8 cellular contexts compared by ENCODE assay signal in genomic region chr17:81394377-81394747, GRCh38. TPM values are rescaled to one million over a fixed set of nuclear protein-coding genes. Genes with fewer than 3 reads are reported as not detected.
A peak's percentile ranks its signal among the peaks of the same experiment; 100 is the strongest.
DNase-seq lines count a peak whose midpoint lies in the region; ATAC-seq and TF ChIP-seq lines count a peak whose summit lies in the region.

No MANE protein-coding gene starts in this region.

- WGBS in right cardiac atrium: 16% methylated on average over 5 of the region's 5 CpGs
- 9 to 12% (median 10%) methylated on average over 5 of the region's 5 CpGs for WGBS in spleen, 5 donors

- peak overlapping the region; percentile 68 for H3K27ac ChIP-seq in HL-60 (replicated peaks)
- peak overlapping the region; percentile 57 for H3K27ac ChIP-seq in WERI-Rb-1
- H3K27ac ChIP-seq in right cardiac atrium (ENCODE audit: low read length): no peak overlapping the region
- peak overlapping the region in 4 of 8 donors; percentile 90 to 95 (median 92) for H3K27ac ChIP-seq in spleen

- DNase-seq in HL-60 (ENCODE audit: low read depth in 1 of 2, low spot score in 1 of 2) (peak in 1 of 2 experiments; percentile 54), WERI-Rb-1 (no peak), right cardiac atrium (no peak), spleen (no peak)
- DNase-seq in stimulated activated CD4-positive, alpha-beta T cell treated with anti-CD3 and anti-CD28 coated beads, Interleukin-15, amount 100 ng/mL, for 24 hours: no peak
- DNase-seq in stimulated activated CD4-positive, alpha-beta T cell treated with anti-CD3 and anti-CD28 coated beads, Interleukin-12 subunit alpha, Interleukin-12 subunit beta, amount 100 ng/mL, for 4 hours: no peak

- no peak for TF ChIP-seq CTCF in HL-60 (IDR thresholded peaks at IDR 0.05; ENCODE audit: insufficient read depth, low read length)
- no peak for TF ChIP-seq CTCF in WERI-Rb-1 (IDR thresholded peaks at IDR 0.05; ENCODE audit: low read depth, low read length)
- no peak for TF ChIP-seq CTCF in spleen (IDR thresholded peaks at IDR 0.05 in 8 of 11, conservative IDR thresholded peaks at IDR 0.05 in 3 of 11)

- intact Hi-C loops in right cardiac atrium (cut with DNase I) (loop anchor here in 2 of 4 donors (5.0 kb wide), 2 partner anchors 92 to 102 kb away; no protein-coding TSS in a partner anchor), spleen (cut with DNase I; ENCODE audit: low total_unique reads) (no loop called here)

- ATAC-seq in right cardiac atrium (no peak), HG02759 (IDR thresholded peaks at IDR 0.05; ENCODE audit: unreplicated experiment) (no peak), GM21360 (IDR thresholded peaks at IDR 0.05; ENCODE audit: unreplicated experiment) (no peak)

- no peak for TF ChIP-seq POLR2A in spleen (IDR thresholded peaks at IDR 0.05)

- H3K9me3 ChIP-seq in WERI-Rb-1 (ENCODE audit: severe bottlenecking) (no peaks in the 10 kb centered on the region), right cardiac atrium (ENCODE audit: control insufficient read depth, low read length) (no peaks in the 10 kb centered on the region), spleen (no peaks in the 10 kb centered on the region)

- H3K4me3 ChIP-seq in HL-60 (replicated peaks; ENCODE audit: insufficient read depth, low read length): peak overlapping the region; percentile 26
- peak overlapping the region; percentile 80 for H3K4me3 ChIP-seq in WERI-Rb-1 (ENCODE audit: low read depth, low read length)
- H3K4me3 ChIP-seq in right cardiac atrium (ENCODE audit: low read length): peak overlapping the region; percentile 0
- H3K4me3 ChIP-seq in spleen: peak overlapping the region in 7 of 8 donors; percentile 13 to 79 (median 49)

- H3K4me1 ChIP-seq in right cardiac atrium (ENCODE audit: control insufficient read depth, insufficient read depth, low read length) (peaks cover 5% of the 10 kb centered on the region), spleen (peaks cover 41 to 97% (median 82%) of the 10 kb centered on the region in 6 donors)

- H3K36me3 ChIP-seq in WERI-Rb-1: peaks cover 7% of the 10 kb centered on the region
- no peaks in the 10 kb centered on the region for H3K36me3 ChIP-seq in spleen

- no peaks in the 10 kb centered on the region for H3K27me3 ChIP-seq in HL-60 (ENCODE audit: insufficient read depth, poor library complexity, severe bottlenecking)
- H3K27me3 ChIP-seq in WERI-Rb-1 (ENCODE audit: insufficient read depth, low read depth, severe bottlenecking): peaks cover 57% of the 10 kb centered on the region
- H3K27me3 ChIP-seq in right cardiac atrium (ENCODE audit: control insufficient read depth, insufficient read depth): no peaks in the 10 kb centered on the region
- H3K27me3 ChIP-seq in spleen (replicated peaks in 1 of 7): peaks cover 4 to 100% (median 66%) of the 10 kb centered on the region in 7 donors

RNA-seq across cellular contexts. Expression of gene BAHCC1, which starts 0.9 kb away (rescaled TPM):
- total RNA-seq in right cardiac atrium: 10 to 100 TPM in 2 of 4 donors, 1 to 10 TPM in 2; 8.3 to 12.8 (median 9.4) TPM
- 8.7 TPM for polyA plus RNA-seq in right cardiac atrium
- total RNA-seq in spleen: 10 to 100 TPM in 6 of 7 donors, 1 to 10 TPM in 1; 8.7 to 20.3 (median 14.9) TPM
- 10 to 100 TPM in 1 of 3 donors, 1 to 10 TPM in 2; 1.7 to 10.2 (median 2.0) TPM for polyA plus RNA-seq in spleen

Comparison
In these comparisons a context has a peak if more than half of its experiments do, and no peak if none do; other contexts are left out.
1. H3K4me3 ChIP-seq: peak in every context shown above with its lines; median percentile 80 in WERI-Rb-1; 49 in spleen; 26 in HL-60; 0 in right cardiac atrium.